ENCODE assay signal across 8 cellular contexts in genomic region chrX:130401415-130402210, GRCh38. TPM values are rescaled to one million over a fixed set of nuclear protein-coding genes. Genes with fewer than 3 reads are reported as not detected.
DNase-seq lines count a peak whose midpoint lies in the region; ATAC-seq and TF ChIP-seq lines count a peak whose summit lies in the region.

A gene with protein sequence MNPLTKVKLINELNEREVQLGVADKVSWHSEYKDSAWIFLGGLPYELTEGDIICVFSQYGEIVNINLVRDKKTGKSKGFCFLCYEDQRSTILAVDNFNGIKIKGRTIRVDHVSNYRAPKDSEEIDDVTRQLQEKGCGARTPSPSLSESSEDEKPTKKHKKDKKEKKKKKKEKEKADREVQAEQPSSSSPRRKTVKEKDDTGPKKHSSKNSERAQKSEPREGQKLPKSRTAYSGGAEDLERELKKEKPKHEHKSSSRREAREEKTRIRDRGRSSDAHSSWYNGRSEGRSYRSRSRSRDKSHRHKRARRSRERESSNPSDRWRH (plus strand): TSS chrX:130401987. CDS start chrX:130402033, 46 bp downstream.

- no peak for TF ChIP-seq CTCF in vagina (IDR thresholded peaks at IDR 0.05)

- peak; percentile 68 for TF ChIP-seq POLR2A in GM15510 (IDR thresholded peaks at IDR 0.05; ENCODE audit: borderline replicate concordance, extremely low read depth, insufficient read length)
- peak in 1 of 2 donors; percentile 32 for TF ChIP-seq POLR2A in vagina (IDR thresholded peaks at IDR 0.05)

- H3K27me3 ChIP-seq in vagina = no peaks in the 10 kb centered on the region

- no peaks in the 10 kb centered on the region for H3K9me3 ChIP-seq in vagina

- H3K36me3 ChIP-seq in vagina = no peaks in the 10 kb centered on the region

- H3K4me1 ChIP-seq in vagina = peaks cover 14% of the 10 kb centered on the region

- H3K27ac ChIP-seq in angular gyrus (ENCODE audit: low read depth, low read length) = peak within 1 kb of the TSS; percentile 52
- H3K27ac ChIP-seq in vagina = peak within 1 kb of the TSS; percentile 56

- peak; percentile 93 for ATAC-seq in HG02840 (IDR thresholded peaks at IDR 0.05; ENCODE audit: low FRiP score, unreplicated experiment)
- ATAC-seq in left ventricle myocardium superior = peak; percentile 100

- intact Hi-C loops in left ventricle myocardium superior (cut with micrococcal nuclease) = no loop called here
- intact Hi-C loops in vagina (cut with DNase I) = no loop called here

- peak within 1 kb of the TSS; percentile 55 to 63 for H3K4me3 ChIP-seq in vagina

- peak; percentile 76 for DNase-seq in NCI-H1436 (lab: John Stamatoyannopoulos, UW)
- peak; percentile 38 to 84 (median 63) for DNase-seq in T-helper 2 cell
- peak; percentile 87 for DNase-seq in left ventricle myocardium superior
- DNase-seq in pulmonary artery endothelial cell (ENCODE audit: low read depth, low spot score) = no peak
- no peak for DNase-seq in vagina (ENCODE audit: extremely low spot score in 2 of 2)

RNA-seq across cellular contexts. Expression of the gene that starts here (rescaled TPM):
- total RNA-seq in left ventricle myocardium superior (11.4 TPM), pulmonary artery endothelial cell (25.5 and 30.2 TPM in 2 replicates), vagina (12.8 TPM)

Comparison
In these comparisons a context has a peak if more than half of its experiments do, and no peak if none do; other contexts are left out.
1. DNase-seq: peak in NCI-H1436 (single experiment), T-helper 2 cell (5 of 5) and left ventricle myocardium superior (single experiment); none in pulmonary artery endothelial cell (single experiment) and vagina (0 of 2).